1 cellular context compared by ENCODE assay signal in genomic region chr11:70387564-70387963, GRCh38.
TF ChIP-seq lines count a peak whose summit lies in the region.

No MANE protein-coding gene starts in this region.

TF ChIP-seq in WTC11, 78 proteins besides CTCF, POLR2A, EP300 and RAD21 (continued from another document):
- no peak for TF ChIP-seq ARID4B (CRISPR knock-in tag; IDR thresholded peaks at IDR 0.05; ENCODE audit: borderline replicate concordance)
- no peak for TF ChIP-seq ZNF281 (CRISPR knock-in tag; IDR thresholded peaks at IDR 0.05)
- TF ChIP-seq FOXK1 (CRISPR knock-in tag; IDR thresholded peaks at IDR 0.05), result no peak
- TF ChIP-seq ZNF219 (CRISPR knock-in tag; IDR thresholded peaks at IDR 0.05; ENCODE audit: borderline replicate concordance), result no peak
- no peak for TF ChIP-seq ZSCAN18 (CRISPR knock-in tag; IDR thresholded peaks at IDR 0.05)
- TF ChIP-seq MYBL2 (CRISPR knock-in tag; IDR thresholded peaks at IDR 0.05), result no peak
- TF ChIP-seq IRF1 (CRISPR knock-in tag; IDR thresholded peaks at IDR 0.05), result no peak
- TF ChIP-seq ZNF263 (CRISPR knock-in tag; IDR thresholded peaks at IDR 0.05; ENCODE audit: low read depth), result no peak
- TF ChIP-seq JUN (CRISPR knock-in tag; IDR thresholded peaks at IDR 0.05), result no peak
